ENCODE assay signal across 8 cellular contexts in the genomic region with DNA sequence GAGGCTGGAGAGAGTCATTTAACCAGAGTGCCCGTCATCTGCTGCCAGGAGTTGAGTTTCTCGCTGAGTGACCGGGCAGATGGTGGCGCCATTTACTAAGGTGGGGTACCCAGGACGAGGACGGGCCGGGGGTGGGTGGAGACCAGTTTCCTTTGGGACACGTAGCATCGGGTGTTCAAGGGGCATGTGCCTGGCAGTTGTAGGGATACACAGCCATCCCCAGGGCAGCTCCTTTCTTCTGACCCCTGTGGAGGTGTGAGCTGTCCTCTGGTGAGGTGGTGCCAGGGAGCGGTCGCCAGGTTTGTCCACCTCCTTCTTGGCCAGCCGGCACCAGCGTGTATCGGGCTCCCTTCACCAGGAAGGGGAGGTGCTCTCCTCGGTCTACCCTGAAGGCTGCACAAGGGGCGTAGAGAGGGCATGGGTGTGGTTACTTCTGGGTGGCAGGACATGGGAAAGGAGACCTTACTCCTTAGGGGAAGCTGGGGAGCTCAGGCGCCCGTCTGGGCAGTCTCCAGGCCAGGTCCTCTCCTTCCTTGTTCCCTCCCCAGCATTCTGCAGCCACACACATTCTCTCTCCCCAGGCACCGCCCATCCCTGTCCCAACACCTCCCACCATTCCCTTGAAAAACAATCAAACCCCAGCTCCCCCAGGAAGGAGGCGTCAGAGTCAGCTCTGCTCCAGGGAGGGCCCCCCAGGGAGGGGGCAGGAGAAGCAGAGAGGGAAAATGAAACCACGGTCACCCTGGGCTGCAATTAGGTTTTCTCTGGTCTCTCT. TPM values are rescaled to one million over a fixed set of nuclear protein-coding genes. Genes with fewer than 3 reads are reported as not detected.
DNase-seq lines count a peak whose midpoint lies in the region; ATAC-seq and TF ChIP-seq lines count a peak whose summit lies in the region.

No MANE protein-coding gene starts in this region.

- H3K4me1 ChIP-seq in mucosa of descending colon (ENCODE audit: low read depth): peaks cover 4% of the 10 kb centered on the region

- intact Hi-C loops in mucosa of descending colon (cut with DNase I, micrococcal nuclease): loop anchor here in 1 of 2 donors (10.0 kb wide), 3 partner anchors 273 to 497 kb away; no protein-coding TSS in a partner anchor

- peak overlapping the region; percentile 66 for H3K27ac Mint-ChIP-seq in stimulated activated effector memory CD8-positive, alpha-beta T cell treated with anti-CD3 and anti-CD28 coated beads, Interleukin-12 subunit alpha, Interleukin-12 subunit beta, amount 100 ng/mL, for 72 hours

- peak; percentile 35 for TF ChIP-seq POLR2A in GM18951 (IDR thresholded peaks at IDR 0.05; ENCODE audit: extremely low read depth, insufficient read depth, insufficient read length)

- H3K36me3 ChIP-seq in mucosa of descending colon (ENCODE audit: low read depth): no peaks in the 10 kb centered on the region

- peak overlapping the region; percentile 85 for H3K27ac ChIP-seq in AG04450 (ENCODE audit: low read depth, low read length)

- H3K4me3 ChIP-seq in AG04450 (ENCODE audit: low read depth, low read length) (peak overlapping the region; percentile 65), epithelial cell of proximal tubule (ENCODE audit: low read depth, low read length) (peak overlapping the region; percentile 59), mucosa of descending colon (peak overlapping the region; percentile 18)

- peaks cover 37% of the 10 kb centered on the region for H3K4me1 Mint-ChIP-seq in stimulated activated effector memory CD8-positive, alpha-beta T cell treated with anti-CD3 and anti-CD28 coated beads, Interleukin-12 subunit alpha, Interleukin-12 subunit beta, amount 100 ng/mL, for 72 hours

- no peaks in the 10 kb centered on the region for H3K9me3 Mint-ChIP-seq in stimulated activated effector memory CD8-positive, alpha-beta T cell treated with anti-CD3 and anti-CD28 coated beads, Interleukin-12 subunit alpha, Interleukin-12 subunit beta, amount 100 ng/mL, for 72 hours

- TF ChIP-seq CTCF in AG04450 (IDR thresholded peaks at IDR 0.05; ENCODE audit: low read depth, low read length) (peak; percentile 52), epithelial cell of proximal tubule (conservative IDR thresholded peaks at IDR 0.05; ENCODE audit: low read depth, low read length) (peak; percentile 63), mucosa of descending colon (IDR thresholded peaks at IDR 0.05) (no peak)

- POLR2A ChIA-PET in AG04450 (lab: Yijun Ruan, JAX): interaction anchor here (0.6 to 1.5 kb wide), 6 partner anchors 21 to 505 kb away, joined by 3 to 12 read pairs (median 4); partner anchors contain the start of genes APOL6 and RBFOX2

- CTCF ChIA-PET in AG04450 (lab: Charles Lee): interaction anchor here (0.5 to 2.2 kb wide), 12 partner anchors 44 to 497 kb away, joined by 3 to 16 read pairs (median 5); no protein-coding TSS in a partner anchor

- in situ Hi-C loops in GM18951 (cut with MboI; ENCODE audit: low sequenced_read_pairs, unreplicated experiment): no loop called here

- peaks cover 15% of the 10 kb centered on the region for H3K36me3 Mint-ChIP-seq in stimulated activated effector memory CD8-positive, alpha-beta T cell treated with anti-CD3 and anti-CD28 coated beads, Interleukin-12 subunit alpha, Interleukin-12 subunit beta, amount 100 ng/mL, for 72 hours

- H3K4me3 Mint-ChIP-seq in stimulated activated effector memory CD8-positive, alpha-beta T cell treated with anti-CD3 and anti-CD28 coated beads, Interleukin-12 subunit alpha, Interleukin-12 subunit beta, amount 100 ng/mL, for 72 hours: peak overlapping the region; percentile 85

- no peaks in the 10 kb centered on the region for H3K27me3 ChIP-seq in AG04450 (ENCODE audit: control insufficient read depth, insufficient read depth, low read length)

- no peaks in the 10 kb centered on the region for H3K9me3 ChIP-seq in AG04450 (ENCODE audit: control insufficient read depth, insufficient read depth, low read length)
- no peaks in the 10 kb centered on the region for H3K9me3 ChIP-seq in mucosa of descending colon

- ATAC-seq in mucosa of descending colon (peak; percentile 86), GM21737 (IDR thresholded peaks at IDR 0.05; ENCODE audit: unreplicated experiment) (no peak)
- peak; percentile 70 for ATAC-seq in stimulated activated effector memory CD8-positive, alpha-beta T cell treated with anti-CD3 and anti-CD28 coated beads, Interleukin-12 subunit alpha, Interleukin-12 subunit beta, amount 100 ng/mL, for 72 hours

- DNase-seq in AG04450 (ENCODE audit: low read depth, low spot score) (peak; percentile 66), NCI-H526 treated with DMSO at 0.1 percent for 48 hours (lab: John Stamatoyannopoulos, UW) (peak; percentile 59), activated T-cell treated with anti-CD3 and anti-CD28 coated beads for 4 hours (peak; percentile 44), epithelial cell of proximal tubule (ENCODE audit: low read depth) (no peak), mucosa of descending colon (peak; percentile 83 to 92 (median 89))
- peak; percentile 46 to 74 for DNase-seq in stimulated activated effector memory CD8-positive, alpha-beta T cell treated with anti-CD3 and anti-CD28 coated beads, Interleukin-12 subunit alpha, Interleukin-12 subunit beta, amount 100 ng/mL, for 72 hours (ENCODE audit: low spot score in 2 of 2)

RNA-seq across cellular contexts. Expression of gene MB, which starts 10.3 kb away (rescaled TPM):
- polyA plus RNA-seq in AG04450 (2011; rRNA removed): not detected in 2 replicates
- polyA minus RNA-seq in AG04450 (2011; rRNA and poly(A)+ RNA removed): not detected in 2 replicates
- total RNA-seq in epithelial cell of proximal tubule: not detected in 2 replicates
- 10 to 100 TPM in 2 of 3 donors, 1 to 10 TPM in 1; 2.1 to 17.2 (median 13.4) TPM for total RNA-seq in mucosa of descending colon

RNA-seq across cellular contexts. Expression of gene APOL6, which starts 20.8 kb away (rescaled TPM):
- polyA plus RNA-seq in AG04450 (2011; rRNA removed): 12.1 and 15.0 TPM in 2 replicates
- polyA minus RNA-seq in AG04450 (2011; rRNA and poly(A)+ RNA removed): 26.0 and 34.0 TPM in 2 replicates
- total RNA-seq in epithelial cell of proximal tubule (5.4 and 6.5 TPM in 2 replicates), mucosa of descending colon (10 to 100 TPM; 40.3 to 43.1 (median 42.1) TPM)
